Comparison of ENCODE assay signal across 9 cellular contexts in genomic region chr16:83458612-83459011, GRCh38.
DNase-seq lines count a peak whose midpoint lies in the region; ATAC-seq lines count a peak whose summit lies in the region.
"Had no signal": no experiment of that assay in that cellular context is flagged by ENCODE, and none has a peak within 500 bp of the region (broad histone marks: within the 10 kb centered on the region; RNA-seq: fewer than 3 reads in every experiment).

No MANE protein-coding gene starts in this region.

- peak; percentile 3 for DNase-seq in NAMALWA (ENCODE audit: low spot score)
- peak; percentile 36 for DNase-seq in renal cortical epithelial cell (ENCODE audit: low read depth)
- no peak for DNase-seq in effector CD4-positive, alpha-beta T cell
- DNase-seq in globus pallidus (ENCODE audit: low spot score) = no peak
- DNase-seq in NCI-H82 (lab: John Stamatoyannopoulos, UW) = no peak
- DNase-seq: activated CD4-positive, CD25-positive, alpha-beta regulatory T cell treated with anti-CD3 and anti-CD28 coated beads, Interleukin-2, amount 50 U/mL, for 72 hours; psoas muscle had no signal

- peak; percentile 86 for ATAC-seq in GM19025 (IDR thresholded peaks at IDR 0.05; ENCODE audit: low read depth, unreplicated experiment)
- peak; percentile 73 for ATAC-seq in HG02763 (IDR thresholded peaks at IDR 0.05; ENCODE audit: unreplicated experiment)
- ATAC-seq: psoas muscle had no signal

Comparison
In these comparisons a context has a peak if more than half of its experiments do, and no peak if none do; other contexts are left out.
1. DNase-seq: peak in NAMALWA (single experiment) and renal cortical epithelial cell (single experiment); none in effector CD4-positive, alpha-beta T cell (single experiment), globus pallidus (single experiment) and NCI-H82 (single experiment).